ENCODE assay signal across 13 cellular contexts in genomic region chr12:93050026-93050747, GRCh38.
DNase-seq lines count a peak whose midpoint lies in the region; ATAC-seq, FAIRE-seq and TF ChIP-seq lines count a peak whose summit lies in the region.
"Had no signal": no experiment of that assay in that cellular context is flagged by ENCODE, and none has a peak within 500 bp of the region (broad histone marks: within the 10 kb centered on the region; RNA-seq: fewer than 3 reads in every experiment).

No MANE protein-coding gene starts in this region.

- FAIRE-seq in K562 (lab: Jason Lieb, UNC) (no peak), GM12891 (lab: Jason Lieb, UNC) (no peak)

- H3K4me3 ChIP-seq in AG10803 (ENCODE audit: low read length) (no peak overlapping the region), K562 (no peak overlapping the region)
- H3K4me3 ChIP-seq: dorsolateral prefrontal cortex had no signal

- H3K36me3 ChIP-seq in K562 (ENCODE audit: control insufficient read depth, insufficient read depth, low read length): no peaks in the 10 kb centered on the region

- H3K4me2 ChIP-seq in K562 (ENCODE audit: insufficient read depth, low read length): no peak overlapping the region

- TF ChIP-seq CTCF in AG10803 (conservative IDR thresholded peaks at IDR 0.05; ENCODE audit: low read length) (no peak), K562 (IDR thresholded peaks at IDR 0.05 in 2 of 3, conservative IDR thresholded peaks at IDR 0.05 in 1 of 3; ENCODE audit: insufficient read depth in 2 of 3, low read depth in 1 of 3, low read length in 3 of 3) (no peak)

- H2AFZ ChIP-seq in K562 (ENCODE audit: low read depth, low read length): no peak overlapping the region
- H2AFZ ChIP-seq: parathyroid adenoma had no signal

- no peaks in the 10 kb centered on the region for H3K9me1 ChIP-seq in K562 (ENCODE audit: control insufficient read depth, insufficient read depth, low read length)

- TF ChIP-seq POLR2A in K562 (conservative IDR thresholded peaks at IDR 0.05): no peak
- no peak for TF ChIP-seq POLR2A in GM12891 (IDR thresholded peaks at IDR 0.05; ENCODE audit: low read depth, low read length)

- TF ChIP-seq EP300 in K562 (IDR thresholded peaks at IDR 0.05; ENCODE audit: low read length): no peak

- no peak for TF ChIP-seq RAD21 in K562 (CRISPR knock-in tag; conservative IDR thresholded peaks at IDR 0.05 in 1 of 2, IDR thresholded peaks at IDR 0.05 in 1 of 2)

- H3K27me3 Mint-ChIP-seq in activated naive CD8-positive, alpha-beta T cell treated with anti-CD3 and anti-CD28 coated beads, Interleukin-2, amount 50 U/mL, for 24 hours: peaks cover 3% of the 10 kb centered on the region

- no peaks in the 10 kb centered on the region; a peak in 1 of 5 replicates for H3K4me1 ChIP-seq in K562 (replicated peaks in 1 of 2; ENCODE audit: control insufficient read depth in 2 of 2, insufficient read depth in 2 of 2, low read length in 2 of 2)
- H3K4me1 ChIP-seq: parathyroid adenoma had no signal

- H4K20me1 ChIP-seq in K562 (replicated peaks; ENCODE audit: control insufficient read depth, insufficient read depth, low read length): no peaks in the 10 kb centered on the region

- DNase-seq in AG10803 (ENCODE audit: low read depth) (peak; percentile 71), HT1080 (ENCODE audit: low read depth) (peak; percentile 70), K562 (ENCODE audit: extremely low read depth in 1 of 4, low spot score in 3 of 4) (no peak), iris pigment epithelial cell (ENCODE audit: low read depth) (peak; percentile 45), GM12891 (ENCODE audit: insufficient read length, low spot score) (no peak), NOMO-1 treated with dmso at 0.1 percent for 144 hours (lab: John Stamatoyannopoulos, UW; ENCODE audit: unreplicated experiment) (no peak)
- no peak for DNase-seq in activated naive CD8-positive, alpha-beta T cell treated with anti-CD3 and anti-CD28 coated beads, Interleukin-2, amount 50 U/mL, for 24 hours
- DNase-seq: activated T-cell treated with anti-CD3 and anti-CD28 coated beads for 4 hours, immature natural killer cell, NCI-H510A treated with DMSO at 0.1 percent for 48 hours had no signal

- no peak overlapping the region for H3K27ac Mint-ChIP-seq in activated naive CD8-positive, alpha-beta T cell treated with anti-CD3 and anti-CD28 coated beads, Interleukin-2, amount 50 U/mL, for 24 hours
- H3K27ac Mint-ChIP-seq: immature natural killer cell had no signal

- H3K27ac ChIP-seq in K562 (ENCODE audit: extremely low read depth, low read depth, low read length): no peak overlapping the region
- H3K27ac ChIP-seq: dorsolateral prefrontal cortex, parathyroid adenoma had no signal

- ATAC-seq in K562: no peak
- ATAC-seq in activated naive CD8-positive, alpha-beta T cell treated with anti-CD3 and anti-CD28 coated beads, Interleukin-2, amount 50 U/mL, for 24 hours: no peak
- no peak for ATAC-seq in HG03045 (IDR thresholded peaks at IDR 0.05; ENCODE audit: unreplicated experiment)

- no peaks in the 10 kb centered on the region for H3K4me1 Mint-ChIP-seq in activated naive CD8-positive, alpha-beta T cell treated with anti-CD3 and anti-CD28 coated beads, Interleukin-2, amount 50 U/mL, for 24 hours
- H3K4me1 Mint-ChIP-seq: immature natural killer cell had no signal

- no TSS peak for BruUV-seq in K562 (replicated peaks; lab: Mats Ljungman, UMichigan)

- WGBS in K562 (ENCODE audit: insufficient coverage, low coverage, missing lambda C conversion rate): 7% methylated on average over 3 of the region's 3 CpGs

- H3K9me3 Mint-ChIP-seq in activated naive CD8-positive, alpha-beta T cell treated with anti-CD3 and anti-CD28 coated beads, Interleukin-2, amount 50 U/mL, for 24 hours: no peaks in the 10 kb centered on the region
- H3K9me3 Mint-ChIP-seq: immature natural killer cell had no signal

- no peak overlapping the region for H3K9ac ChIP-seq in K562 (ENCODE audit: insufficient read depth in 1 of 2, low read depth in 2 of 2, low read length in 2 of 2)
- H3K9ac ChIP-seq: parathyroid adenoma had no signal

- POLR2A ChIA-PET in K562 (lab: Yijun Ruan, JAX): no interaction called here

- no peak overlapping the region for H3K4me3 Mint-ChIP-seq in activated naive CD8-positive, alpha-beta T cell treated with anti-CD3 and anti-CD28 coated beads, Interleukin-2, amount 50 U/mL, for 24 hours
- H3K4me3 Mint-ChIP-seq: immature natural killer cell had no signal

- CTCF ChIA-PET in K562 (lab: Yijun Ruan, JAX; ENCODE audit: low intra/inter-chr PET ratio): no interaction called here

- no peaks in the 10 kb centered on the region for H3K36me3 Mint-ChIP-seq in activated naive CD8-positive, alpha-beta T cell treated with anti-CD3 and anti-CD28 coated beads, Interleukin-2, amount 50 U/mL, for 24 hours (ENCODE audit: low read depth)
- H3K36me3 Mint-ChIP-seq: immature natural killer cell had no signal

- in situ Hi-C loops in K562 (cut with MboI): no loop called here

- no peaks in the 10 kb centered on the region for H3K9me3 ChIP-seq in K562 (replicated peaks; ENCODE audit: control insufficient read depth, insufficient read depth, low read depth, low read length)

- no peaks in the 10 kb centered on the region for H3K79me2 ChIP-seq in K562 (ENCODE audit: control insufficient read depth, insufficient read depth, low read length)
- H3K79me2 ChIP-seq: parathyroid adenoma had no signal

- H3K27me3 ChIP-seq in K562 (ENCODE audit: control insufficient read depth in 2 of 2, insufficient read depth in 2 of 2, low read length in 2 of 2): no peaks in the 10 kb centered on the region; a peak in 2 of 5 replicates
- H3K27me3 ChIP-seq: dorsolateral prefrontal cortex had no signal

- intact Hi-C loops in K562 (cut with micrococcal nuclease): no loop called here

TF ChIP-seq in K562, 482 proteins besides CTCF, POLR2A, EP300 and RAD21 (continues in another document):
- TF ChIP-seq ELF2 (CRISPR knock-in tag; IDR thresholded peaks at IDR 0.05) (no peak), L3MBTL2 (IDR thresholded peaks at IDR 0.05) (peak; percentile 37; the same call in 1 of the 2 replicates), FOXA3 (CRISPR knock-in tag; conservative IDR thresholded peaks at IDR 0.05 in 1 of 2, IDR thresholded peaks at IDR 0.05 in 1 of 2) (no peak), DLX4 (CRISPR knock-in tag; IDR thresholded peaks at IDR 0.05) (no peak), ZNF253 (CRISPR knock-in tag; conservative IDR thresholded peaks at IDR 0.05) (no peak), GTF2F1 (IDR thresholded peaks at IDR 0.05; ENCODE audit: low read depth, low read length) (no peak), SRSF9 (IDR thresholded peaks at IDR 0.05; ENCODE audit: borderline replicate concordance, low read depth, low read length) (no peak)

TF ChIP-seq in GM12891, 5 proteins besides CTCF, POLR2A, EP300 and RAD21:
- TF ChIP-seq POLR2AphosphoS5 (IDR thresholded peaks at IDR 0.05; ENCODE audit: low read depth, low read length): no peak
- no peak for TF ChIP-seq PAX5 (IDR thresholded peaks at IDR 0.05; ENCODE audit: insufficient read depth, low read length, severe bottlenecking)
- no peak for TF ChIP-seq SPI1 (IDR thresholded peaks at IDR 0.05; ENCODE audit: low read depth, low read length)
- no peak for TF ChIP-seq TAF1 (IDR thresholded peaks at IDR 0.05; ENCODE audit: low read depth, low read length)
- no peak for TF ChIP-seq POU2F2 (IDR thresholded peaks at IDR 0.05; ENCODE audit: low read depth, low read length)

Comparison
In these comparisons a context has a peak if more than half of its experiments do, and no peak if none do; other contexts are left out.
1. DNase-seq: peak in AG10803 (single experiment), HT1080 (single experiment) and iris pigment epithelial cell (single experiment); none in K562 (0 of 4), activated naive CD8-positive, alpha-beta T cell treated with anti-CD3 and anti-CD28 coated beads, Interleukin-2, amount 50 U/mL, for 24 hours (single experiment), GM12891 (single experiment) and NOMO-1 treated with dmso at 0.1 percent for 144 hours (single experiment).